ENCODE assay signal across 39 cellular contexts in genomic region chr13:59340581-59340980, GRCh38.
"Had no signal": no experiment of that assay in that cellular context is flagged by ENCODE, and none has a peak within 500 bp of the region (broad histone marks: within the 10 kb centered on the region; RNA-seq: fewer than 3 reads in every experiment).

No MANE protein-coding gene starts in this region.

- H3K4me1 ChIP-seq: adrenal gland, ascending aorta, breast epithelium had no signal

- H3K9me3 ChIP-seq: adrenal gland, ascending aorta, breast epithelium had no signal

- ATAC-seq: activated naive CD4-positive, alpha-beta T cell treated with anti-CD3 and anti-CD28 coated beads, Interleukin-2, amount 50 U/mL, for 72 hours; activated naive CD8-positive, alpha-beta T cell treated with anti-CD3 and anti-CD28 coated beads, Interleukin-2, amount 50 U/mL, for 24 hours; activated T-cell treated with anti-CD3 and anti-CD28 coated beads, Interleukin-2, amount 50 U/mL, for 4 hours; activated T-cell treated with anti-CD3 and anti-CD28 coated beads, Interleukin-2, amount 50 U/mL, for 72 hours; activated T-helper 17 cell treated with anti-CD3 and anti-CD28 coated beads, Interleukin-2, amount 50 U/mL, for 72 hours had no signal

- H3K27me3 Mint-ChIP-seq: activated naive CD4-positive, alpha-beta T cell treated with anti-CD3 and anti-CD28 coated beads, Interleukin-2, amount 10 ng/mL, durations not matched to agents 7 days and 5 days had no signal

- H3K4me1 Mint-ChIP-seq: activated naive CD4-positive, alpha-beta T cell treated with anti-CD3 and anti-CD28 coated beads, Interleukin-2, amount 10 ng/mL, durations not matched to agents 7 days and 5 days; activated naive CD4-positive, alpha-beta T cell treated with anti-CD3 and anti-CD28 coated beads, Interleukin-2, amount 50 U/mL, for 24 hours; activated naive CD8-positive, alpha-beta T cell treated with anti-CD3 and anti-CD28 coated beads for 36 hours; activated naive CD8-positive, alpha-beta T cell treated with anti-CD3 and anti-CD28 coated beads, Interleukin-2, amount 10 ng/mL, durations not matched to agents 7 days and 5 days; activated naive CD8-positive, alpha-beta T cell treated with anti-CD3 and anti-CD28 coated beads, Interleukin-2, amount 50 U/mL, for 24 hours; activated T-helper 17 cell treated with anti-CD3 and anti-CD28 coated beads, Interleukin-2, amount 50 U/mL, for 72 hours; central memory CD8-positive, alpha-beta T cell had no signal

- H3K4me3 ChIP-seq: adrenal gland, ascending aorta, breast epithelium, cardiac muscle cell had no signal

- H3K4me3 Mint-ChIP-seq: activated naive CD4-positive, alpha-beta T cell treated with anti-CD3 and anti-CD28 coated beads for 36 hours; activated naive CD4-positive, alpha-beta T cell treated with anti-CD3 and anti-CD28 coated beads, Interleukin-2, amount 10 ng/mL, durations not matched to agents 7 days and 5 days; activated naive CD4-positive, alpha-beta T cell treated with anti-CD3 and anti-CD28 coated beads, Interleukin-2, amount 50 U/mL, for 24 hours; activated naive CD8-positive, alpha-beta T cell; activated naive CD8-positive, alpha-beta T cell treated with anti-CD3 and anti-CD28 coated beads for 36 hours; activated naive CD8-positive, alpha-beta T cell treated with anti-CD3 and anti-CD28 coated beads, Interleukin-2, amount 10 ng/mL, durations not matched to agents 7 days and 5 days; activated naive CD8-positive, alpha-beta T cell treated with anti-CD3 and anti-CD28 coated beads, Interleukin-2, amount 50 U/mL, for 24 hours; activated T-cell treated with anti-CD3 and anti-CD28 coated beads, Interleukin-2, amount 50 U/mL, for 24 hours; activated T-cell treated with anti-CD3 and anti-CD28 coated beads, Interleukin-2, amount 50 U/mL, for 4 hours; activated T-cell treated with anti-CD3 and anti-CD28 coated beads, Interleukin-2, amount 50 U/mL, for 72 hours; activated T-helper 1 cell treated with anti-CD3 and anti-CD28 coated beads, Interleukin-12 subunit alpha, Interleukin-12 subunit beta, Interleukin-2, Interleukin-4 antibody, amounts not matched to agents 30 ng/mL and 10 ng/mL and 1 ng/mL, durations not matched to agents 14 hours and 24 hours and 36 hours; activated T-helper 17 cell treated with anti-CD3 and anti-CD28 coated beads, Interleukin-2, amount 50 U/mL, for 72 hours; brain; central memory CD8-positive, alpha-beta T cell had no signal

- H3K36me3 Mint-ChIP-seq: activated naive CD4-positive, alpha-beta T cell treated with anti-CD3 and anti-CD28 coated beads, Interleukin-2, amount 10 ng/mL, durations not matched to agents 7 days and 5 days; activated naive CD4-positive, alpha-beta T cell treated with anti-CD3 and anti-CD28 coated beads, Interleukin-2, amount 50 U/mL, for 24 hours; activated naive CD4-positive, alpha-beta T cell treated with anti-CD3 and anti-CD28 coated beads, Interleukin-2, amount 50 U/mL, for 72 hours; activated naive CD8-positive, alpha-beta T cell; activated naive CD8-positive, alpha-beta T cell treated with anti-CD3 and anti-CD28 coated beads for 36 hours; activated naive CD8-positive, alpha-beta T cell treated with anti-CD3 and anti-CD28 coated beads, Interleukin-2, amount 10 ng/mL, durations not matched to agents 7 days and 5 days; brain had no signal

- H3K27ac Mint-ChIP-seq: activated naive CD4-positive, alpha-beta T cell treated with anti-CD3 and anti-CD28 coated beads for 36 hours; activated naive CD4-positive, alpha-beta T cell treated with anti-CD3 and anti-CD28 coated beads, Interleukin-2, amount 10 ng/mL, durations not matched to agents 7 days and 5 days; activated naive CD4-positive, alpha-beta T cell treated with anti-CD3 and anti-CD28 coated beads, Interleukin-2, amount 50 U/mL, for 24 hours; activated naive CD4-positive, alpha-beta T cell treated with anti-CD3 and anti-CD28 coated beads, Interleukin-2, amount 50 U/mL, for 72 hours; activated naive CD8-positive, alpha-beta T cell; activated naive CD8-positive, alpha-beta T cell treated with anti-CD3 and anti-CD28 coated beads for 36 hours; activated naive CD8-positive, alpha-beta T cell treated with anti-CD3 and anti-CD28 coated beads, Interleukin-2, amount 10 ng/mL, durations not matched to agents 7 days and 5 days; activated naive CD8-positive, alpha-beta T cell treated with anti-CD3 and anti-CD28 coated beads, Interleukin-2, amount 50 U/mL, for 24 hours; activated T-cell treated with anti-CD3 and anti-CD28 coated beads, Interleukin-2, amount 50 U/mL, for 24 hours; activated T-cell treated with anti-CD3 and anti-CD28 coated beads, Interleukin-2, amount 50 U/mL, for 72 hours; activated T-helper 1 cell treated with anti-CD3 and anti-CD28 coated beads, Interleukin-12 subunit alpha, Interleukin-12 subunit beta, Interleukin-2, Interleukin-4 antibody, amounts not matched to agents 30 ng/mL and 10 ng/mL and 1 ng/mL, durations not matched to agents 14 hours and 24 hours and 36 hours; activated T-helper 17 cell treated with anti-CD3 and anti-CD28 coated beads, Interleukin-2, amount 50 U/mL, for 72 hours; activated T-helper 2 cell treated with anti-CD3 and anti-CD28 coated beads, Interferon-gamma antibody, Interleukin-2, Interleukin-4, amounts not matched to agents 10 μg/mL and 5 μg/mL and 100 μg/mL, durations not matched to agents 14 hours and 24 hours and 36 hours; brain had no signal

- H3K27me3 ChIP-seq: adrenal gland, ascending aorta, brain microvascular endothelial cell, breast epithelium, cardiac muscle cell had no signal

- DNase-seq: activated effector memory CD4-positive, alpha-beta T cell treated with anti-CD3 and anti-CD28 coated beads, Interleukin-2, amount 50 U/mL, for 16 hours; activated effector memory CD4-positive, alpha-beta T cell treated with Interleukin-2 at 50 U/mL for 16 hours; activated gamma-delta T cell; activated gamma-delta T cell treated with Interleukin-2 at 50 U/mL for 16 hours; activated naive CD4-positive, alpha-beta T cell; activated naive CD4-positive, alpha-beta T cell treated with anti-CD3 and anti-CD28 coated beads for 36 hours; activated naive CD4-positive, alpha-beta T cell treated with anti-CD3 and anti-CD28 coated beads, Interleukin-2, amount 10 ng/mL, durations not matched to agents 7 days and 5 days; activated naive CD4-positive, alpha-beta T cell treated with anti-CD3 and anti-CD28 coated beads, Interleukin-2, amount 50 U/mL, for 16 hours; activated naive CD4-positive, alpha-beta T cell treated with Interleukin-2 at 50 U/mL for 16 hours; activated naive CD8-positive, alpha-beta T cell treated with anti-CD3 and anti-CD28 coated beads for 36 hours; activated naive CD8-positive, alpha-beta T cell treated with anti-CD3 and anti-CD28 coated beads, Interleukin-2, amount 10 ng/mL, durations not matched to agents 7 days and 5 days; activated naive CD8-positive, alpha-beta T cell treated with anti-CD3 and anti-CD28 coated beads, Interleukin-2, amount 50 U/mL, for 24 hours; activated T-cell treated with anti-CD3 and anti-CD28 coated beads for 4 hours; activated T-cell treated with anti-CD3 and anti-CD28 coated beads, Interleukin-2, amount 50 U/mL, for 1 hour; activated T-cell treated with anti-CD3 and anti-CD28 coated beads, Interleukin-2, amount 50 U/mL, for 24 hours; activated T-cell treated with anti-CD3 and anti-CD28 coated beads, Interleukin-2, amount 50 U/mL, for 4 hours; activated T-cell treated with anti-CD3 and anti-CD28 coated beads, Interleukin-2, amount 50 U/mL, for 48 hours; activated T-cell treated with anti-CD3 and anti-CD28 coated beads, Interleukin-2, amount 50 U/mL, for 72 hours; adrenal gland; amniotic stem cell; amygdala; anterior cingulate cortex; aorta; brain microvascular endothelial cell; caudate nucleus; central memory CD4-positive, alpha-beta T cell; cerebellar nuclear complex had no signal

- FAIRE-seq: bronchial epithelial cell had no signal

- H3K9me3 Mint-ChIP-seq: activated naive CD4-positive, alpha-beta T cell treated with anti-CD3 and anti-CD28 coated beads for 36 hours; activated naive CD4-positive, alpha-beta T cell treated with anti-CD3 and anti-CD28 coated beads, Interleukin-2, amount 10 ng/mL, durations not matched to agents 7 days and 5 days; activated naive CD4-positive, alpha-beta T cell treated with anti-CD3 and anti-CD28 coated beads, Interleukin-2, amount 50 U/mL, for 24 hours; activated naive CD4-positive, alpha-beta T cell treated with anti-CD3 and anti-CD28 coated beads, Interleukin-2, amount 50 U/mL, for 72 hours; activated naive CD8-positive, alpha-beta T cell treated with anti-CD3 and anti-CD28 coated beads for 36 hours; activated naive CD8-positive, alpha-beta T cell treated with anti-CD3 and anti-CD28 coated beads, Interleukin-2, amount 10 ng/mL, durations not matched to agents 7 days and 5 days; activated naive CD8-positive, alpha-beta T cell treated with anti-CD3 and anti-CD28 coated beads, Interleukin-2, amount 50 U/mL, for 24 hours; activated T-cell treated with anti-CD3 and anti-CD28 coated beads, Interleukin-2, amount 50 U/mL, for 24 hours; activated T-cell treated with anti-CD3 and anti-CD28 coated beads, Interleukin-2, amount 50 U/mL, for 4 hours; activated T-cell treated with anti-CD3 and anti-CD28 coated beads, Interleukin-2, amount 50 U/mL, for 72 hours; activated T-helper 1 cell treated with anti-CD3 and anti-CD28 coated beads, Interleukin-12 subunit alpha, Interleukin-12 subunit beta, Interleukin-2, Interleukin-4 antibody, amounts not matched to agents 30 ng/mL and 10 ng/mL and 1 ng/mL, durations not matched to agents 14 hours and 24 hours and 36 hours; activated T-helper 2 cell treated with anti-CD3 and anti-CD28 coated beads, Interferon-gamma antibody, Interleukin-2, Interleukin-4, amounts not matched to agents 10 μg/mL and 5 μg/mL and 100 μg/mL, durations not matched to agents 14 hours and 24 hours and 36 hours; central memory CD8-positive, alpha-beta T cell had no signal

- H3K36me3 ChIP-seq: adrenal gland, ascending aorta, brain microvascular endothelial cell, breast epithelium, cardiac muscle cell had no signal

- H3K27ac ChIP-seq: adrenal gland, ascending aorta, brain microvascular endothelial cell, breast epithelium, cardiac muscle cell had no signal
